ENCODE assay signal across 8 cellular contexts in the genomic region with DNA sequence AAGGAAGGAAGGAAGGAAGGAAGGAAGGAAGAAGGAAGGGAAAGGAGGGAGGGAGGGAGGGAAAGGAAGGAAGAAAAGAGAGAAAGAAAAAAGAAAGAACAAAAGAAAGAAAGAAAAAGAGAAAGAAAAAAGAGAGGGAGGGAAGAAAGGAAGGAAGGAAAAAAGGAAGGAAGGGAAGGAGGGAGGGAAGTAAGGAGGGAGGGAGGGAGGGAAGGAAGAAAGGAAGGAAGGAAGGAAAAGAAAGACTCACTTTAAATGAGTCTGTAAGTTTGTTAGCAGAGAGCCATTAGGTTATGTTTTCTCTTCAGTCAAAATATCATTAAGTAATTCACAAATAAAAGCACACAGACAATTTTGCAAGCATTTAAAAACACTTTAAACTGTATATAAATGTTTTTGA.
"Had no signal": no experiment of that assay in that cellular context is flagged by ENCODE, and none has a peak within 500 bp of the region (broad histone marks: within the 10 kb centered on the region; RNA-seq: fewer than 3 reads in every experiment).

No MANE protein-coding gene starts in this region.

- FAIRE-seq: G401.6, GM12878, GM12891, GM12892, GM18507, GM19239 had no signal

- ATAC-seq: GM12878 had no signal

- DNase-seq: GDM1, GF-D8 had no signal

- H3K4me3 ChIP-seq: GM12878 had no signal
